In the genomic region with DNA sequence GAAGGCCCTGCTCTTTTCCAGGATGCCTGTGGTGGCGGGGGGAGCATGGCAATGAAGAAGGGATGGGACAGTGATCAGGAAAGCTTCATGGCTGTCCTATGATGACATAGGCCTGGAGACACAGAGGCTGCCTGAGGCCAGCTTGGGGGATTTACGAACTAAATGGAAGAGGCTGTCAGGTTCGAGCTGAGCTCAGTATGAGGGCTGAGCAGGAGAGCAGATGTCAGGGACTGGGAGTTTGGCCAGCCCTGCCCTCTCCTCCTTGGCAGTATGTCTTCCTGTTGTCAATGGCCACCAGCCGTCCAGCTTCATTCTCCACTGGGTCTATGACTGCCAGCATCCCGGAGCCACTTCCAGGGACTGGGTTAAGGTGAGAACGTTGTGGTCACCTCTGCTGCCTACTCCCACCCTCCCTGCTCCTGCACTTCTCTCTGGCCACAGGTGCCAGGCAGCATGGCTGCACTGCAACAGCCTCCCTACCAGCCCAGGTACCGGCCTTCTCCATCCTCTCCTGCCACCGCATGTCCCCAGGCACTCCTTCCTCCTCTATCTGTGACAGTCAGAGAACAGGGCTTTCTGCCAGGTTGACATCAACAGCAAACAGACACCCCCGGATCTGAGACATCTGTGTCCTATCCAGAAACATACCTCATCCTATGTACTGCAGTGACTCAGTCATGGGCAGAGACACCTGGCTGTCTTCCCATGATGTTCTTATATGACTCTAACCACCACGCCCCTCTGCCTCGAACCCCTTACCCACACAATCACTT, we compare ENCODE assay signal across 17 cellular contexts.
A peak's percentile ranks its signal among the peaks of the same experiment; 100 is the strongest.
DNase-seq lines count a peak whose midpoint lies in the region; ATAC-seq and TF ChIP-seq lines count a peak whose summit lies in the region.
"Had no signal": no experiment of that assay in that cellular context is flagged by ENCODE, and none has a peak within 500 bp of the region (broad histone marks: within the 10 kb centered on the region; RNA-seq: fewer than 3 reads in every experiment).

No MANE protein-coding gene starts in this region.

- H3K4me2 ChIP-seq in neural progenitor cell = no peak overlapping the region
- H3K4me2 ChIP-seq: PC-9 had no signal

- no peaks in the 10 kb centered on the region for H3K36me3 ChIP-seq in neural progenitor cell
- H3K36me3 ChIP-seq: tibial nerve had no signal

- peaks cover 4% of the 10 kb centered on the region for H3K27me3 Mint-ChIP-seq in neural progenitor cell (ENCODE audit: insufficient read depth, low read depth)
- H3K27me3 Mint-ChIP-seq: activated CD4-positive, alpha-beta memory T cell treated with anti-CD3 and anti-CD28 coated beads, Interleukin-2, amount 10 ng/mL, durations not matched to agents 7 days and 5 days had no signal

- H3K4me3 Mint-ChIP-seq in neural progenitor cell = no peak overlapping the region
- H3K4me3 Mint-ChIP-seq: activated CD4-positive, alpha-beta memory T cell treated with anti-CD3 and anti-CD28 coated beads, Interleukin-2, amount 10 ng/mL, durations not matched to agents 7 days and 5 days; CD4-positive, alpha-beta memory T cell; mesothelial cell of epicardium had no signal

- H3K36me3 Mint-ChIP-seq in neural progenitor cell = no peaks in the 10 kb centered on the region
- H3K36me3 Mint-ChIP-seq: CD4-positive, alpha-beta memory T cell; mesothelial cell of epicardium had no signal

- H3K27ac ChIP-seq in neural progenitor cell = no peak overlapping the region
- H3K27ac ChIP-seq: PC-9, tibial nerve had no signal

- H3K27ac Mint-ChIP-seq in neural progenitor cell = peak overlapping the region; percentile 66
- H3K27ac Mint-ChIP-seq: activated CD4-positive, alpha-beta memory T cell treated with anti-CD3 and anti-CD28 coated beads, Interleukin-2, amount 10 ng/mL, durations not matched to agents 7 days and 5 days; CD4-positive, alpha-beta memory T cell; mesothelial cell of epicardium had no signal

- no peaks in the 10 kb centered on the region for H4K20me1 ChIP-seq in neural progenitor cell (ENCODE audit: low read depth)

- no peak overlapping the region for H3K9ac ChIP-seq in neural progenitor cell

- no peak for ATAC-seq in HG02981 (IDR thresholded peaks at IDR 0.05; ENCODE audit: unreplicated experiment)
- ATAC-seq in HG02571 (IDR thresholded peaks at IDR 0.05; ENCODE audit: unreplicated experiment) = no peak

- DNase-seq in NCI-H1092 treated with DMSO at 0.1 percent for 48 hours (lab: John Stamatoyannopoulos, UW) (peak; percentile 32), NCI-H1092 (lab: John Stamatoyannopoulos, UW) (no peak), NCI-H1694 treated with DMSO at 0.1 percent for 48 hours (lab: John Stamatoyannopoulos, UW) (peak; percentile 4), cerebellum (ENCODE audit: low spot score) (peak; percentile 54), neural progenitor cell (ENCODE audit: low spot score) (no peak), NCI-H82 treated with DMSO at 0.1 percent for 48 hours (lab: John Stamatoyannopoulos, UW; ENCODE audit: unreplicated experiment) (no peak)
- DNase-seq: activated CD4-positive, alpha-beta memory T cell treated with anti-CD3 and anti-CD28 coated beads, Interleukin-2, amount 10 ng/mL, durations not matched to agents 7 days and 5 days; CD4-positive, alpha-beta memory T cell; GF-D8; kidney; NCI-H510A treated with DMSO at 0.1 percent for 48 hours; PC-9; stimulated activated CD4-positive, alpha-beta T cell treated with anti-CD3 and anti-CD28 coated beads, Interleukin-4, amount 100 ng/mL, for 24 hours had no signal

- no peaks in the 10 kb centered on the region for H3K79me2 ChIP-seq in neural progenitor cell (ENCODE audit: low read depth)

- no peaks in the 10 kb centered on the region for H3K27me3 ChIP-seq in neural progenitor cell
- H3K27me3 ChIP-seq: tibial nerve had no signal

- H3K4me3 ChIP-seq in neural progenitor cell = no peak overlapping the region
- H3K4me3 ChIP-seq: PC-9, tibial nerve had no signal

- peaks cover 3% of the 10 kb centered on the region for H3K4me1 ChIP-seq in neural progenitor cell

- H3K4me1 Mint-ChIP-seq in neural progenitor cell = peaks cover 17% of the 10 kb centered on the region
- H3K4me1 Mint-ChIP-seq: activated CD4-positive, alpha-beta memory T cell treated with anti-CD3 and anti-CD28 coated beads, Interleukin-2, amount 10 ng/mL, durations not matched to agents 7 days and 5 days had no signal

- no peaks in the 10 kb centered on the region for H3K9me3 ChIP-seq in neural progenitor cell (ENCODE audit: low read depth)
- H3K9me3 ChIP-seq: tibial nerve had no signal

- H2AFZ ChIP-seq in neural progenitor cell (replicated peaks) = no peak overlapping the region
- H2AFZ ChIP-seq: PC-9 had no signal

- TF ChIP-seq CTCF in neural progenitor cell (IDR thresholded peaks at IDR 0.05) = no peak

- peaks cover 5% of the 10 kb centered on the region for H3K9me3 Mint-ChIP-seq in neural progenitor cell
- H3K9me3 Mint-ChIP-seq: activated CD4-positive, alpha-beta memory T cell treated with anti-CD3 and anti-CD28 coated beads, Interleukin-2, amount 10 ng/mL, durations not matched to agents 7 days and 5 days; mesothelial cell of epicardium had no signal

- no peaks in the 10 kb centered on the region for H3F3A ChIP-seq in neural progenitor cell (ENCODE audit: low read depth)

Comparison
In these comparisons a context has a peak if more than half of its experiments do, and no peak if none do; other contexts are left out.
1. DNase-seq: peak in NCI-H1092 treated with DMSO at 0.1 percent for 48 hours (single experiment), NCI-H1694 treated with DMSO at 0.1 percent for 48 hours (single experiment) and cerebellum (single experiment); none in NCI-H1092 (single experiment), neural progenitor cell (single experiment) and NCI-H82 treated with DMSO at 0.1 percent for 48 hours (single experiment).